In the genomic region with DNA sequence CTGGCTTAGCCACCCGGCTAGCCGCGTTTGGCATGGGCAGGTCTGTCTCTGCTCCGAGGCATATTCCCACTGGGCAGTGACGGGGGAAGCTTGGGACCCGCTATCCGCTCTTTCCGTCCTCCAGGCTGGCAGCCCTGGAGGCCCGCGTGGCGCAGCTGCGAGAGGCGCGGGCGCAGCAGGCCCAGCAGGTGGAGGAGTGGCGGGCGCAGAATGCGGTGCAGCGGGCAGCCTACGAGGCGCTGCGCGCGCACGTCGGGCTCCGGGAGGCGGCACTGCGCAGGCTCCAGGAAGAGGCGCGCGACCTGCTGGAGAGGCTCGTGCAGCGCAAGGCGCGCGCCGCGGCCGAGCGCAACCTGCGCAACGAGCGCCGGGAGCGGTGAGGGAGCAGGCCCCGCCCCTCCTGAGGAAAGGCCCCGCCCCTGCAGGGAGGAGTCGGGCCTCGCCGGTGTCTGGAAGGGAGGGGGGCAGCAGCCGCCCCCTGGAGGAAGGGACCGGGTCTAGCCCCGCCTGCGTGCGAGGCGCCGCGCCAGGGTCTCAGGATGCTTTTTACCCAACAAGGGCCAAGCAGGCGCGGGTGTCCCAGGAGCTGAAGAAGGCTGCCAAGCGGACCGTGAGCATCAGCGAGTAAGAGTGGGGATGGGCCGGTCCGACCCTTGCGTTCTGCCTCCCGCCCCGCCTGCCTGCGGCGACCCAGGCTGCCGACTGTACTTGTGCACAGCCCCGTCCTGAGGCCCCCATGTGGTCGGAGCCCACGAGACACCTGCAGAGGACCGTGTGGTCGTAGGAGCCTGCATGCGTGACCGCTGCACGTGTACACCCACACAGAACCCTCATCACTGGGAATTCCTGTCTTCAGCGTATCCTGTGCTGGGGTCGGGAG, we compare ENCODE assay signal across 8 cellular contexts. TPM values are rescaled to one million over a fixed set of nuclear protein-coding genes. Genes with fewer than 3 reads are reported as not detected.
DNase-seq lines count a peak whose midpoint lies in the region; ATAC-seq and TF ChIP-seq lines count a peak whose summit lies in the region.

No MANE protein-coding gene starts in this region.

- no peaks in the 10 kb centered on the region for H4K20me1 ChIP-seq in OCI-LY1 (ENCODE audit: insufficient read depth, low read length)

- TF ChIP-seq CTCF in OCI-LY1 (IDR thresholded peaks at IDR 0.05; ENCODE audit: low read length) (peak; percentile 52; the same call in 1 of the 2 replicates), fibroblast of mammary gland (conservative IDR thresholded peaks at IDR 0.05; ENCODE audit: control insufficient read depth, insufficient read depth, low read depth, low read length) (no peak)

- no peaks in the 10 kb centered on the region for H3K9me3 Mint-ChIP-seq in naive thymus-derived CD8-positive, alpha-beta T cell

- no peaks in the 10 kb centered on the region for H3F3A ChIP-seq in OCI-LY1 (ENCODE audit: insufficient read depth, low read length)

- H3K79me2 ChIP-seq in OCI-LY1 (ENCODE audit: insufficient read depth, low read length), result no peaks in the 10 kb centered on the region

- peaks cover 39% of the 10 kb centered on the region; the same call in 1 of the 2 replicates for H3K36me3 ChIP-seq in OCI-LY1 (ENCODE audit: insufficient read depth, low read length)

- H3K4me2 ChIP-seq in OCI-LY1 (ENCODE audit: low read length), result peak overlapping the region; percentile 87

- POLR2A ChIA-PET in naive thymus-derived CD8-positive, alpha-beta T cell (lab: Charles Lee), result interaction anchor here (1.0 to 1.3 kb wide), 4 partner anchors 30 to 321 kb away, joined by 3 to 5 read pairs (median 4); a partner anchor contains a TSS

- H3K27me3 ChIP-seq in OCI-LY1 (ENCODE audit: insufficient read depth, low read length), result no peaks in the 10 kb centered on the region

- H3K9me2 ChIP-seq in OCI-LY1 (ENCODE audit: low read depth, low read length), result no peaks in the 10 kb centered on the region

- H2AFZ ChIP-seq in OCI-LY1 (ENCODE audit: low read length), result no peak overlapping the region

- DNase-seq in Daoy (ENCODE audit: low read depth), result peak; percentile 93
- DNase-seq in activated effector memory CD4-positive, alpha-beta T cell treated with Interleukin-2 at 50 U/mL for 16 hours, result peak; percentile 88
- peak; percentile 77 for DNase-seq in fibroblast of mammary gland (ENCODE audit: low read depth)
- DNase-seq in naive thymus-derived CD8-positive, alpha-beta T cell, result peak; percentile 64 to 92 (median 78)
- peak; percentile 40 to 84 for DNase-seq in stimulated activated CD8-positive, alpha-beta memory T cell treated with anti-CD3 and anti-CD28 coated beads, Interleukin-7, amount 100 ng/mL, for 48 hours (ENCODE audit: extremely low read depth in 1 of 2, low read depth in 1 of 2)

- peaks cover 31% of the 10 kb centered on the region for H3K4me1 ChIP-seq in OCI-LY1 (ENCODE audit: insufficient read depth, low read length, severe bottlenecking)

- H3K9ac ChIP-seq in OCI-LY1 (ENCODE audit: low read length), result peak overlapping the region; percentile 81

- H3K4me3 ChIP-seq in OCI-LY1 (ENCODE audit: low read depth, low read length, poor library complexity, severe bottlenecking) (peak overlapping the region; percentile 62), fibroblast of mammary gland (ENCODE audit: control insufficient read depth, low read depth, low read length) (peak overlapping the region; percentile 54)

- peaks cover 0 to 43% (median 14%) of the 10 kb centered on the region in 3 donors for H3K36me3 Mint-ChIP-seq in naive thymus-derived CD8-positive, alpha-beta T cell

- H3K27ac ChIP-seq in OCI-LY1 (ENCODE audit: low read depth, low read length, poor library complexity, severe bottlenecking), result peak overlapping the region; percentile 76

- ATAC-seq in HG02970 (IDR thresholded peaks at IDR 0.05; ENCODE audit: low FRiP score, unreplicated experiment) (peak; percentile 83), HG03280 (IDR thresholded peaks at IDR 0.05; ENCODE audit: unreplicated experiment) (no peak)
- ATAC-seq in naive thymus-derived CD8-positive, alpha-beta T cell, result peak; percentile 81 to 85

- H3K4me1 Mint-ChIP-seq in naive thymus-derived CD8-positive, alpha-beta T cell, result peaks cover 14 to 39% (median 27%) of the 10 kb centered on the region in 4 donors

- no peaks in the 10 kb centered on the region for H3K27me3 Mint-ChIP-seq in naive thymus-derived CD8-positive, alpha-beta T cell

- peak overlapping the region in 6 of 10 donors; percentile 21 to 58 (median 37) for H3K4me3 Mint-ChIP-seq in naive thymus-derived CD8-positive, alpha-beta T cell

- peak overlapping the region in 6 of 10 donors; percentile 28 to 95 (median 64) for H3K27ac Mint-ChIP-seq in naive thymus-derived CD8-positive, alpha-beta T cell

- H3K9me3 ChIP-seq in OCI-LY1 (ENCODE audit: low read length), result no peaks in the 10 kb centered on the region

RNA-seq across cellular contexts. Expression of a gene that starts 7.9 kb away (rescaled TPM):
- 1.3 and 2.3 TPM in 2 replicates for total RNA-seq in Daoy (2014; rRNA removed; shearing (Covaris generic))
- total RNA-seq in naive thymus-derived CD8-positive, alpha-beta T cell, result 100 to 1,000 TPM; 156 to 157 TPM
- polyA plus RNA-seq in naive thymus-derived CD8-positive, alpha-beta T cell, result 10 to 100 TPM in 2 of 3 donors, 1 to 10 TPM in 1; 9.9 to 12.1 (median 11.6) TPM

RNA-seq across cellular contexts. Expression of a gene that starts 28.3 kb away (rescaled TPM):
- total RNA-seq in Daoy (2014; rRNA removed; shearing (Covaris generic)), result 16.7 and 21.5 TPM in 2 replicates
- total RNA-seq in naive thymus-derived CD8-positive, alpha-beta T cell, result 10 to 100 TPM; 11.8 to 15.6 TPM
- 10 to 100 TPM; 13.5 to 16.3 (median 14.9) TPM for polyA plus RNA-seq in naive thymus-derived CD8-positive, alpha-beta T cell

Comparison
In these comparisons a context has a peak if more than half of its experiments do, and no peak if none do; other contexts are left out.
1. RNA of a gene that starts 7.9 kb away (total RNA-seq): 156 to 157 TPM in naive thymus-derived CD8-positive, alpha-beta T cell; 1.3 to 2.3 TPM in Daoy; every median in the first group is over 10 times any median in the second.
2. Peak in every context shown above with its lines, with median percentiles within 50 percentile points of each other: DNase-seq.